8 cellular contexts compared by ENCODE assay signal in genomic region chr22:38214248-38215056, GRCh38. TPM values are rescaled to one million over a fixed set of nuclear protein-coding genes. Genes with fewer than 3 reads are reported as not detected.
DNase-seq lines count a peak whose midpoint lies in the region; ATAC-seq, FAIRE-seq and TF ChIP-seq lines count a peak whose summit lies in the region.

No MANE protein-coding gene starts in this region.

- no peak for FAIRE-seq in HTR-8/SVneo (lab: Jason Lieb, UNC)

- H3K27ac Mint-ChIP-seq in activated CD8-positive, alpha-beta T cell treated with anti-CD3 and anti-CD28 coated beads, Interleukin-2, amount 10 ng/mL, durations not matched to agents 7 days and 5 days = no peak overlapping the region
- H3K27ac Mint-ChIP-seq in endothelial cell (ENCODE audit: unreplicated experiment) = no peak overlapping the region
- peak overlapping the region in 3 of 9 donors; percentile 44 to 77 (median 57) for H3K27ac Mint-ChIP-seq in naive thymus-derived CD4-positive, alpha-beta T cell

- H3K27ac ChIP-seq in BLaER1 treated with 17β-estradiol and CSF1 and Interleukin-3, amounts not matched to agents 10 nM and 100 nM = peak overlapping the region in 8 of 11 experiments; percentile 26 to 55 (median 37); a peak in 14 of 22 replicates
- H3K27ac ChIP-seq in naive thymus-derived CD4-positive, alpha-beta T cell (ENCODE audit: low read depth, low read length) = peak overlapping the region; percentile 39
- H3K27ac ChIP-seq in stomach = peak overlapping the region in 4 of 5 donors; percentile 37 to 77 (median 51)

- ATAC-seq in HG03280 (IDR thresholded peaks at IDR 0.05; ENCODE audit: unreplicated experiment) (peak; percentile 52), GM21515 (IDR thresholded peaks at IDR 0.05; ENCODE audit: unreplicated experiment) (no peak)
- peak; percentile 62 for ATAC-seq in activated CD8-positive, alpha-beta T cell treated with anti-CD3 and anti-CD28 coated beads, Interleukin-2, amount 10 ng/mL, durations not matched to agents 7 days and 5 days
- ATAC-seq in naive thymus-derived CD4-positive, alpha-beta T cell = peak; percentile 82

- 37 to 70% (median 65%) methylated on average over 28 to 85 of the region's 85 CpGs for WGBS in stomach, 5 donors

- no peak for TF ChIP-seq EP300 in stomach (IDR thresholded peaks at IDR 0.05)

- peak overlapping the region in 8 of 10 experiments; percentile 4 to 52 (median 32); a peak in 8 of 20 replicates for H3K4me3 ChIP-seq in BLaER1 treated with 17β-estradiol and CSF1 and Interleukin-3, amounts not matched to agents 10 nM and 100 nM
- peak overlapping the region; percentile 30 for H3K4me3 ChIP-seq in naive thymus-derived CD4-positive, alpha-beta T cell (ENCODE audit: low read length)
- peak overlapping the region; percentile 20 to 32 (median 30) for H3K4me3 ChIP-seq in stomach

- H3K4me3 Mint-ChIP-seq in activated CD8-positive, alpha-beta T cell treated with anti-CD3 and anti-CD28 coated beads, Interleukin-2, amount 10 ng/mL, durations not matched to agents 7 days and 5 days = no peak overlapping the region
- no peak overlapping the region for H3K4me3 Mint-ChIP-seq in endothelial cell (ENCODE audit: unreplicated experiment)
- peak overlapping the region in 9 of 10 donors; percentile 9 to 76 (median 69) for H3K4me3 Mint-ChIP-seq in naive thymus-derived CD4-positive, alpha-beta T cell

- H3K9ac ChIP-seq in BLaER1 treated with 17β-estradiol and CSF1 and Interleukin-3, amounts not matched to agents 10 nM and 100 nM = peak overlapping the region in 10 of 11 experiments; percentile 11 to 44 (median 40); a peak in 10 of 22 replicates

- POLR2A ChIA-PET in activated CD8-positive, alpha-beta T cell treated with anti-CD3 and anti-CD28 coated beads, Interleukin-2, amount 10 ng/mL, durations not matched to agents 7 days and 5 days (lab: Charles Lee) = no interaction called here
- POLR2A ChIA-PET in naive thymus-derived CD4-positive, alpha-beta T cell (lab: Charles Lee) = interaction anchor here (1.1 to 1.8 kb wide), 4 partner anchors 11 to 297 kb away, joined by 3 to 8 read pairs (median 4); no protein-coding TSS in a partner anchor

- no peaks in the 10 kb centered on the region for H3K9me3 ChIP-seq in BLaER1 treated with 17β-estradiol and CSF1 and Interleukin-3, amounts not matched to agents 10 nM and 100 nM (replicated peaks in 1 of 11)
- H3K9me3 ChIP-seq in naive thymus-derived CD4-positive, alpha-beta T cell (ENCODE audit: control insufficient read depth in 2 of 3, low read length in 3 of 3) = no peaks in the 10 kb centered on the region
- H3K9me3 ChIP-seq in stomach = no peaks in the 10 kb centered on the region

- peaks cover 39% of the 10 kb centered on the region for H3K4me1 Mint-ChIP-seq in activated CD8-positive, alpha-beta T cell treated with anti-CD3 and anti-CD28 coated beads, Interleukin-2, amount 10 ng/mL, durations not matched to agents 7 days and 5 days (ENCODE audit: low read depth)
- peaks cover 15% of the 10 kb centered on the region for H3K4me1 Mint-ChIP-seq in endothelial cell (ENCODE audit: unreplicated experiment)
- peaks cover 11 to 30% (median 15%) of the 10 kb centered on the region in 7 donors for H3K4me1 Mint-ChIP-seq in naive thymus-derived CD4-positive, alpha-beta T cell

- H3K4me1 ChIP-seq in BLaER1 treated with 17β-estradiol and CSF1 and Interleukin-3, amounts not matched to agents 10 nM and 100 nM = peaks cover 31 to 99% (median 74%) of the 10 kb centered on the region in 10 experiments
- peaks cover 6 to 12% of the 10 kb centered on the region in 2 donors for H3K4me1 ChIP-seq in naive thymus-derived CD4-positive, alpha-beta T cell (ENCODE audit: control insufficient read depth in 2 of 2, insufficient read depth in 2 of 2, low read length in 2 of 2)
- H3K4me1 ChIP-seq in stomach = peaks cover 29 to 71% (median 36%) of the 10 kb centered on the region in 4 donors

- TF ChIP-seq CTCF in endothelial cell (IDR thresholded peaks at IDR 0.05; ENCODE audit: unreplicated experiment) (no peak), stomach (IDR thresholded peaks at IDR 0.05) (no peak)

- peak overlapping the region; percentile 66 to 92 (median 74) for H3K4me2 ChIP-seq in BLaER1 treated with 17β-estradiol and CSF1 and Interleukin-3, amounts not matched to agents 10 nM and 100 nM

- H3K9me3 Mint-ChIP-seq in activated CD8-positive, alpha-beta T cell treated with anti-CD3 and anti-CD28 coated beads, Interleukin-2, amount 10 ng/mL, durations not matched to agents 7 days and 5 days (ENCODE audit: insufficient read depth) = no peaks in the 10 kb centered on the region
- no peaks in the 10 kb centered on the region for H3K9me3 Mint-ChIP-seq in endothelial cell (ENCODE audit: unreplicated experiment)
- no peaks in the 10 kb centered on the region for H3K9me3 Mint-ChIP-seq in naive thymus-derived CD4-positive, alpha-beta T cell

- DNase-seq in activated CD8-positive, alpha-beta T cell treated with anti-CD3 and anti-CD28 coated beads, Interleukin-2, amount 10 ng/mL, durations not matched to agents 7 days and 5 days = peak; percentile 63
- DNase-seq in endothelial cell (ENCODE audit: low spot score) = peak; percentile 75
- peak; percentile 54 to 78 (median 69) for DNase-seq in naive thymus-derived CD4-positive, alpha-beta T cell
- DNase-seq in stomach = peak; percentile 63
- DNase-seq in HTR-8/SVneo (ENCODE audit: insufficient read length, low spot score) = no peak

- TF ChIP-seq POLR2A in stomach (IDR thresholded peaks at IDR 0.05) = no peak

- H3K27me3 ChIP-seq in BLaER1 treated with 17β-estradiol and CSF1 and Interleukin-3, amounts not matched to agents 10 nM and 100 nM = no peaks in the 10 kb centered on the region
- no peaks in the 10 kb centered on the region for H3K27me3 ChIP-seq in naive thymus-derived CD4-positive, alpha-beta T cell (ENCODE audit: control insufficient read depth in 2 of 2, insufficient read depth in 2 of 2, low read length in 2 of 2)
- no peaks in the 10 kb centered on the region for H3K27me3 ChIP-seq in stomach

- intact Hi-C loops in naive thymus-derived CD4-positive, alpha-beta T cell (cut with micrococcal nuclease) = loop anchor here in 1 of 2 donors (1.0 to 2.0 kb wide), 4 partner anchors 13 to 139 kb away; partner anchors contain the start of genes MAFF, PLA2G6 and TMEM184B
- intact Hi-C loops in stomach (cut with DNase I; ENCODE audit: low total_unique reads) = no loop called here

- peaks cover 0 to 49% (median 9%) of the 10 kb centered on the region in 11 experiments; a peak in 13 of 22 replicates for H3K36me3 ChIP-seq in BLaER1 treated with 17β-estradiol and CSF1 and Interleukin-3, amounts not matched to agents 10 nM and 100 nM
- H3K36me3 ChIP-seq in naive thymus-derived CD4-positive, alpha-beta T cell (ENCODE audit: control insufficient read depth in 2 of 3, insufficient read depth in 3 of 3, low read length in 3 of 3) = no peaks in the 10 kb centered on the region
- peaks cover 0 to 40% (median 21%) of the 10 kb centered on the region in 4 donors for H3K36me3 ChIP-seq in stomach

- peaks cover 8% of the 10 kb centered on the region for H3K36me3 Mint-ChIP-seq in activated CD8-positive, alpha-beta T cell treated with anti-CD3 and anti-CD28 coated beads, Interleukin-2, amount 10 ng/mL, durations not matched to agents 7 days and 5 days (ENCODE audit: low read depth)
- peaks cover 15% of the 10 kb centered on the region for H3K36me3 Mint-ChIP-seq in endothelial cell (ENCODE audit: low read depth, unreplicated experiment)
- H3K36me3 Mint-ChIP-seq in naive thymus-derived CD4-positive, alpha-beta T cell = peaks cover 0 to 7% (median 0%) of the 10 kb centered on the region in 5 donors

- CTCF ChIA-PET in activated CD8-positive, alpha-beta T cell treated with anti-CD3 and anti-CD28 coated beads, Interleukin-2, amount 10 ng/mL, durations not matched to agents 7 days and 5 days (lab: Charles Lee) = interaction anchor here (0.8 to 1.2 kb wide), 6 partner anchors 11 to 162 kb away, joined by 3 to 4 read pairs (median 3); no protein-coding TSS in a partner anchor
- CTCF ChIA-PET in naive thymus-derived CD4-positive, alpha-beta T cell (lab: Charles Lee) = interaction anchor here (0.9 to 1.3 kb wide), 5 partner anchors 11 to 164 kb away, joined by 3 to 4 read pairs (median 3); no protein-coding TSS in a partner anchor

- no peaks in the 10 kb centered on the region for H3K27me3 Mint-ChIP-seq in activated CD8-positive, alpha-beta T cell treated with anti-CD3 and anti-CD28 coated beads, Interleukin-2, amount 10 ng/mL, durations not matched to agents 7 days and 5 days (ENCODE audit: low read depth)
- peaks cover 27% of the 10 kb centered on the region for H3K27me3 Mint-ChIP-seq in endothelial cell (ENCODE audit: unreplicated experiment)
- H3K27me3 Mint-ChIP-seq in naive thymus-derived CD4-positive, alpha-beta T cell = no peaks in the 10 kb centered on the region

- H4K20me1 ChIP-seq in BLaER1 treated with 17β-estradiol and CSF1 and Interleukin-3, amounts not matched to agents 10 nM and 100 nM = peaks cover 4 to 50% (median 14%) of the 10 kb centered on the region in 11 experiments; a peak in 12 of 22 replicates

RNA-seq across cellular contexts. Expression of gene MAFF, which starts 12.7 kb away (rescaled TPM):
- 1 to 10 TPM; 6.8 to 9.1 TPM for total RNA-seq in activated CD8-positive, alpha-beta T cell treated with anti-CD3 and anti-CD28 coated beads, Interleukin-2, amount 10 ng/mL, durations not matched to agents 7 days and 5 days
- total RNA-seq in endothelial cell (ENCODE audit: unreplicated experiment) = 3.5 TPM
- 10 to 100 TPM in 2 of 5 experiments, 1 to 10 TPM in 3; 4.8 to 72.6 (median 5.5) TPM for total RNA-seq in naive thymus-derived CD4-positive, alpha-beta T cell
- 1 to 10 TPM; 1.6 to 2.3 TPM for polyA plus RNA-seq in naive thymus-derived CD4-positive, alpha-beta T cell
- total RNA-seq in stomach = 100 to 1,000 TPM in 2 of 5 donors, 10 to 100 TPM in 1, 1 to 10 TPM in 1, under 1 TPM in 1; 0.58 to 130 (median 58.9) TPM
- 10 to 100 TPM; 16.0 to 65.7 (median 35.7) TPM for polyA plus RNA-seq in stomach

RNA-seq across cellular contexts. Expression of gene PLA2G6, which starts 32.8 kb away (rescaled TPM):
- 10 to 100 TPM; 39.8 to 43.1 TPM for total RNA-seq in activated CD8-positive, alpha-beta T cell treated with anti-CD3 and anti-CD28 coated beads, Interleukin-2, amount 10 ng/mL, durations not matched to agents 7 days and 5 days
- 22.5 TPM for total RNA-seq in endothelial cell (ENCODE audit: unreplicated experiment)
- 100 to 1,000 TPM in 3 of 5 experiments, 10 to 100 TPM in 2; 66.5 to 252 (median 105) TPM for total RNA-seq in naive thymus-derived CD4-positive, alpha-beta T cell
- polyA plus RNA-seq in naive thymus-derived CD4-positive, alpha-beta T cell = 1 to 10 TPM; 4.8 to 8.3 TPM
- 10 to 100 TPM; 24.0 to 68.3 (median 30.0) TPM for total RNA-seq in stomach
- 10 to 100 TPM in 2 of 3 donors, 1 to 10 TPM in 1; 6.0 to 24.8 (median 11.8) TPM for polyA plus RNA-seq in stomach

RNA-seq across cellular contexts. Expression of gene TMEM184B, which starts 58.4 kb away (rescaled TPM):
- 10 to 100 TPM; 30.8 to 31.4 TPM for total RNA-seq in activated CD8-positive, alpha-beta T cell treated with anti-CD3 and anti-CD28 coated beads, Interleukin-2, amount 10 ng/mL, durations not matched to agents 7 days and 5 days
- 59.8 TPM for total RNA-seq in endothelial cell (ENCODE audit: unreplicated experiment)
- 10 to 100 TPM; 26.9 to 41.3 (median 35.0) TPM for total RNA-seq in naive thymus-derived CD4-positive, alpha-beta T cell
- 10 to 100 TPM in 1 of 2 donors, 1 to 10 TPM in 1; 9.0 to 19.5 TPM for polyA plus RNA-seq in naive thymus-derived CD4-positive, alpha-beta T cell
- total RNA-seq in stomach = 100 to 1,000 TPM in 1 of 5 donors, 10 to 100 TPM in 4; 27.0 to 110 (median 75.9) TPM
- polyA plus RNA-seq in stomach = 10 to 100 TPM in 2 of 3 donors, 1 to 10 TPM in 1; 10.0 to 13.8 (median 10.8) TPM

Comparison
In these comparisons a context has a peak if more than half of its experiments do, and no peak if none do; other contexts are left out.
1. H3K4me3 Mint-ChIP-seq: peak in naive thymus-derived CD4-positive, alpha-beta T cell (9 of 10); none in activated CD8-positive, alpha-beta T cell treated with anti-CD3 and anti-CD28 coated beads, Interleukin-2, amount 10 ng/mL, durations not matched to agents 7 days and 5 days (single experiment) and endothelial cell (single experiment).
2. Peak in every context shown above with its lines, with median percentiles within 50 percentile points of each other: H3K27ac ChIP-seq and H3K4me3 ChIP-seq.